ENCODE assay signal across 10 cellular contexts in genomic region chr16:1763521-1764511, GRCh38. TPM values are rescaled to one million over a fixed set of nuclear protein-coding genes. Genes with fewer than 3 reads are reported as not detected.
DNase-seq lines count a peak whose midpoint lies in the region; ATAC-seq and TF ChIP-seq lines count a peak whose summit lies in the region.
"Had no signal": no experiment of that assay in that cellular context is flagged by ENCODE, and none has a peak within 500 bp of the region (broad histone marks: within the 10 kb centered on the region; RNA-seq: fewer than 3 reads in every experiment).

No MANE protein-coding gene starts in this region.

- intact Hi-C loops in activated CD8-positive, alpha-beta T cell treated with anti-CD3 and anti-CD28 coated beads for 36 hours (cut with micrococcal nuclease): no loop called here
- intact Hi-C loops in left cardiac atrium (cut with DNase I) (no loop called here), testis (cut with DNase I; ENCODE audit: low total_unique reads) (no loop called here)
- intact Hi-C loops in activated CD4-positive, alpha-beta memory T cell treated with anti-CD3 and anti-CD28 coated beads for 36 hours (cut with micrococcal nuclease): no loop called here

- H3K9ac ChIP-seq in adipocyte (ENCODE audit: low read length): no peak overlapping the region

- H3K36me3 ChIP-seq in adipocyte (ENCODE audit: control insufficient read depth, insufficient read depth, low read length, severe bottlenecking) (peaks cover 80% of the 10 kb centered on the region), testis (ENCODE audit: low read depth, missing control alignments) (no peaks in the 10 kb centered on the region), Peyer's patch (peaks cover 0 to 94% (median 0%) of the 10 kb centered on the region in 3 donors)

- H3K36me3 Mint-ChIP-seq in activated CD8-positive, alpha-beta T cell treated with anti-CD3 and anti-CD28 coated beads for 36 hours (ENCODE audit: low read depth): peaks cover 4% of the 10 kb centered on the region
- peaks cover 15% of the 10 kb centered on the region for H3K36me3 Mint-ChIP-seq in activated CD8-positive, alpha-beta T cell treated with anti-CD3 and anti-CD28 coated beads, Interleukin-2, amount 10 ng/mL, durations not matched to agents 7 days and 5 days (ENCODE audit: low read depth)
- H3K36me3 Mint-ChIP-seq in activated CD4-positive, alpha-beta memory T cell treated with anti-CD3 and anti-CD28 coated beads for 36 hours: peaks cover 10% of the 10 kb centered on the region

- no peak for DNase-seq in activated CD8-positive, alpha-beta T cell treated with anti-CD3 and anti-CD28 coated beads for 36 hours
- no peak for DNase-seq in activated CD8-positive, alpha-beta T cell treated with anti-CD3 and anti-CD28 coated beads, Interleukin-2, amount 10 ng/mL, durations not matched to agents 7 days and 5 days
- peak; percentile 46 for DNase-seq in adipocyte (ENCODE audit: low read depth)
- DNase-seq in left cardiac atrium: no peak
- no peak for DNase-seq in testis
- no peak for DNase-seq in mesenteric fat pad (ENCODE audit: low spot score)
- DNase-seq in activated CD4-positive, alpha-beta memory T cell treated with anti-CD3 and anti-CD28 coated beads for 36 hours: no peak
- no peak for DNase-seq in Peyer's patch
- DNase-seq: activated CD8-positive, alpha-beta memory T cell treated with anti-CD3 and anti-CD28 coated beads for 24 hours; effector memory CD8-positive, alpha-beta T cell had no signal

- no peak overlapping the region for H3K4me3 Mint-ChIP-seq in activated CD8-positive, alpha-beta T cell treated with anti-CD3 and anti-CD28 coated beads for 36 hours
- H3K4me3 Mint-ChIP-seq in activated CD8-positive, alpha-beta T cell treated with anti-CD3 and anti-CD28 coated beads, Interleukin-2, amount 10 ng/mL, durations not matched to agents 7 days and 5 days: no peak overlapping the region
- no peak overlapping the region for H3K4me3 Mint-ChIP-seq in activated CD4-positive, alpha-beta memory T cell treated with anti-CD3 and anti-CD28 coated beads for 36 hours
- H3K4me3 Mint-ChIP-seq: effector memory CD8-positive, alpha-beta T cell had no signal

- no peaks in the 10 kb centered on the region for H3K9me3 Mint-ChIP-seq in activated CD8-positive, alpha-beta T cell treated with anti-CD3 and anti-CD28 coated beads for 36 hours
- H3K9me3 Mint-ChIP-seq in activated CD8-positive, alpha-beta T cell treated with anti-CD3 and anti-CD28 coated beads, Interleukin-2, amount 10 ng/mL, durations not matched to agents 7 days and 5 days (ENCODE audit: insufficient read depth): no peaks in the 10 kb centered on the region
- no peaks in the 10 kb centered on the region for H3K9me3 Mint-ChIP-seq in activated CD4-positive, alpha-beta memory T cell treated with anti-CD3 and anti-CD28 coated beads for 36 hours
- H3K9me3 Mint-ChIP-seq: effector memory CD8-positive, alpha-beta T cell had no signal

- H3K4me1 Mint-ChIP-seq in activated CD8-positive, alpha-beta T cell treated with anti-CD3 and anti-CD28 coated beads for 36 hours (ENCODE audit: low read depth): no peaks in the 10 kb centered on the region
- H3K4me1 Mint-ChIP-seq in activated CD8-positive, alpha-beta T cell treated with anti-CD3 and anti-CD28 coated beads, Interleukin-2, amount 10 ng/mL, durations not matched to agents 7 days and 5 days (ENCODE audit: low read depth): peaks cover 3% of the 10 kb centered on the region
- no peaks in the 10 kb centered on the region for H3K4me1 Mint-ChIP-seq in activated CD4-positive, alpha-beta memory T cell treated with anti-CD3 and anti-CD28 coated beads for 36 hours (ENCODE audit: low read depth)

- POLR2A ChIA-PET in activated CD8-positive, alpha-beta T cell treated with anti-CD3 and anti-CD28 coated beads for 36 hours (lab: Charles Lee): interaction anchor here (1.1 to 3.2 kb wide), 2 partner anchors 9 to 19 kb away, joined by 3 to 14 read pairs; partner anchors contain the start of genes EME2, MRPS34, NUBP2 and SPSB3
- POLR2A ChIA-PET in activated CD8-positive, alpha-beta T cell treated with anti-CD3 and anti-CD28 coated beads, Interleukin-2, amount 10 ng/mL, durations not matched to agents 7 days and 5 days (lab: Charles Lee): no interaction called here
- POLR2A ChIA-PET in activated CD4-positive, alpha-beta memory T cell treated with anti-CD3 and anti-CD28 coated beads for 36 hours (lab: Charles Lee): interaction anchor here (1.2 kb wide), 1 partner anchor 18 kb away, joined by 3 read pairs; the partner anchor contains the start of gene SPSB3

- TF ChIP-seq POLR2A in testis (IDR thresholded peaks at IDR 0.05) (no peak), Peyer's patch (IDR thresholded peaks at IDR 0.05) (no peak)

- peak; percentile 12 for ATAC-seq in activated CD8-positive, alpha-beta T cell treated with anti-CD3 and anti-CD28 coated beads for 36 hours
- no peak for ATAC-seq in activated CD8-positive, alpha-beta T cell treated with anti-CD3 and anti-CD28 coated beads, Interleukin-2, amount 10 ng/mL, durations not matched to agents 7 days and 5 days
- ATAC-seq in left cardiac atrium: peak; percentile 2 to 32
- ATAC-seq: effector memory CD8-positive, alpha-beta T cell had no signal

- CTCF ChIA-PET in activated CD8-positive, alpha-beta T cell treated with anti-CD3 and anti-CD28 coated beads for 36 hours (lab: Charles Lee): interaction anchor here (2.5 kb wide), 1 partner anchor 58 kb away, joined by 7 read pairs; the partner anchor contains the start of gene MAPK8IP3
- CTCF ChIA-PET in activated CD8-positive, alpha-beta T cell treated with anti-CD3 and anti-CD28 coated beads, Interleukin-2, amount 10 ng/mL, durations not matched to agents 7 days and 5 days (lab: Charles Lee): no interaction called here
- CTCF ChIA-PET in activated CD4-positive, alpha-beta memory T cell treated with anti-CD3 and anti-CD28 coated beads for 36 hours (lab: Charles Lee): interaction anchor here (1.2 to 1.6 kb wide), 2 partner anchors 19 to 58 kb away, joined by 3 to 4 read pairs; partner anchors contain the start of genes MAPK8IP3, NUBP2 and SPSB3

- H3K4me1 ChIP-seq in adipocyte (ENCODE audit: control insufficient read depth, insufficient read depth, low read length) (no peaks in the 10 kb centered on the region), testis (no peaks in the 10 kb centered on the region), Peyer's patch (no peaks in the 10 kb centered on the region)

- H3K27ac ChIP-seq in testis: no peak overlapping the region
- no peak overlapping the region for H3K27ac ChIP-seq in Peyer's patch

- WGBS in testis, 2 donors: 45 to 56% methylated on average over 27 to 67 of the region's 81 CpGs

- H3K27me3 Mint-ChIP-seq in activated CD8-positive, alpha-beta T cell treated with anti-CD3 and anti-CD28 coated beads for 36 hours: no peaks in the 10 kb centered on the region
- H3K27me3 Mint-ChIP-seq in activated CD8-positive, alpha-beta T cell treated with anti-CD3 and anti-CD28 coated beads, Interleukin-2, amount 10 ng/mL, durations not matched to agents 7 days and 5 days (ENCODE audit: low read depth): no peaks in the 10 kb centered on the region
- no peaks in the 10 kb centered on the region for H3K27me3 Mint-ChIP-seq in activated CD4-positive, alpha-beta memory T cell treated with anti-CD3 and anti-CD28 coated beads for 36 hours
- H3K27me3 Mint-ChIP-seq: effector memory CD8-positive, alpha-beta T cell had no signal

- H3K27me3 ChIP-seq in adipocyte (replicated peaks; ENCODE audit: control insufficient read depth, insufficient read depth, low read length) (no peaks in the 10 kb centered on the region), testis (no peaks in the 10 kb centered on the region), Peyer's patch (no peaks in the 10 kb centered on the region)

- no peak overlapping the region for H3K27ac Mint-ChIP-seq in activated CD8-positive, alpha-beta T cell treated with anti-CD3 and anti-CD28 coated beads for 36 hours
- no peak overlapping the region for H3K27ac Mint-ChIP-seq in activated CD8-positive, alpha-beta T cell treated with anti-CD3 and anti-CD28 coated beads, Interleukin-2, amount 10 ng/mL, durations not matched to agents 7 days and 5 days
- no peak overlapping the region for H3K27ac Mint-ChIP-seq in activated CD4-positive, alpha-beta memory T cell treated with anti-CD3 and anti-CD28 coated beads for 36 hours
- H3K27ac Mint-ChIP-seq: effector memory CD8-positive, alpha-beta T cell had no signal

- no peak overlapping the region for H3K4me3 ChIP-seq in adipocyte (ENCODE audit: low read length)
- H3K4me3 ChIP-seq in testis: peak overlapping the region; percentile 4 to 36
- H3K4me3 ChIP-seq in Peyer's patch: no peak overlapping the region

- H3K9me3 ChIP-seq in adipocyte (ENCODE audit: control insufficient read depth, low read length) (no peaks in the 10 kb centered on the region), testis (no peaks in the 10 kb centered on the region), Peyer's patch (no peaks in the 10 kb centered on the region)

- no peak for TF ChIP-seq CTCF in activated CD8-positive, alpha-beta T cell treated with anti-CD3 and anti-CD28 coated beads for 36 hours (IDR thresholded peaks at IDR 0.05)
- peak in 2 of 3 experiments; percentile 16 to 25 for TF ChIP-seq CTCF in testis (IDR thresholded peaks at IDR 0.05)
- peak in 1 of 6 experiments; percentile 10 for TF ChIP-seq CTCF in Peyer's patch (IDR thresholded peaks at IDR 0.05)

RNA-seq across cellular contexts. Expression of gene NME3, which starts 7.5 kb away (rescaled TPM):
- 10 to 100 TPM; 37.8 to 39.6 TPM for total RNA-seq in activated CD8-positive, alpha-beta T cell treated with anti-CD3 and anti-CD28 coated beads for 36 hours
- total RNA-seq in activated CD8-positive, alpha-beta T cell treated with anti-CD3 and anti-CD28 coated beads, Interleukin-2, amount 10 ng/mL, durations not matched to agents 7 days and 5 days: 10 to 100 TPM; 41.3 to 41.4 TPM
- total RNA-seq in left cardiac atrium (10 to 100 TPM; 35.7 to 43.4 TPM), testis (100 to 1,000 TPM; 100 to 119 TPM), mesenteric fat pad (34.6 TPM), Peyer's patch (100 to 1,000 TPM in 3 of 4 donors, 10 to 100 TPM in 1; 69.3 to 150 (median 126) TPM)
- polyA plus RNA-seq in testis (ENCODE audit: insufficient read depth, low read depth, low replicate concordance): 29.3 TPM
- total RNA-seq in activated CD4-positive, alpha-beta memory T cell treated with anti-CD3 and anti-CD28 coated beads for 36 hours: 10 to 100 TPM; 53.0 to 53.1 TPM

RNA-seq across cellular contexts. Expression of gene EME2, which starts 8.8 kb away (rescaled TPM):
- 10 to 100 TPM; 15.5 to 15.6 TPM for total RNA-seq in activated CD8-positive, alpha-beta T cell treated with anti-CD3 and anti-CD28 coated beads for 36 hours
- 10 to 100 TPM; 31.8 to 32.0 TPM for total RNA-seq in activated CD8-positive, alpha-beta T cell treated with anti-CD3 and anti-CD28 coated beads, Interleukin-2, amount 10 ng/mL, durations not matched to agents 7 days and 5 days
- 10 to 100 TPM in 1 of 2 donors, 1 to 10 TPM in 1; 6.9 to 11.9 TPM for total RNA-seq in left cardiac atrium
- 10 to 100 TPM; 20.3 to 34.2 TPM for total RNA-seq in testis
- polyA plus RNA-seq in testis (ENCODE audit: insufficient read depth, low read depth, low replicate concordance): 12.5 TPM
- total RNA-seq in mesenteric fat pad: 14.5 TPM
- 10 to 100 TPM; 11.9 to 15.3 TPM for total RNA-seq in activated CD4-positive, alpha-beta memory T cell treated with anti-CD3 and anti-CD28 coated beads for 36 hours
- total RNA-seq in Peyer's patch: 10 to 100 TPM; 54.6 to 99.9 (median 67.0) TPM

RNA-seq across cellular contexts. Expression of gene MRPS34, which starts 9.1 kb away (rescaled TPM):
- 100 to 1,000 TPM; 175 to 193 TPM for total RNA-seq in activated CD8-positive, alpha-beta T cell treated with anti-CD3 and anti-CD28 coated beads for 36 hours
- total RNA-seq in activated CD8-positive, alpha-beta T cell treated with anti-CD3 and anti-CD28 coated beads, Interleukin-2, amount 10 ng/mL, durations not matched to agents 7 days and 5 days: 100 to 1,000 TPM; 126 to 135 TPM
- 10 to 100 TPM; 57.0 to 69.2 TPM for total RNA-seq in left cardiac atrium
- 10 to 100 TPM; 66.5 to 81.6 TPM for total RNA-seq in testis
- polyA plus RNA-seq in testis (ENCODE audit: insufficient read depth, low read depth, low replicate concordance): 49.2 TPM
- total RNA-seq in mesenteric fat pad: 71.3 TPM
- total RNA-seq in activated CD4-positive, alpha-beta memory T cell treated with anti-CD3 and anti-CD28 coated beads for 36 hours: 100 to 1,000 TPM; 151 to 152 TPM
- total RNA-seq in Peyer's patch: 100 to 1,000 TPM in 1 of 4 donors, 10 to 100 TPM in 3; 67.6 to 114 (median 82.3) TPM

RNA-seq across cellular contexts. Expression of gene SPSB3, which starts 18.6 kb away (rescaled TPM):
- total RNA-seq in activated CD8-positive, alpha-beta T cell treated with anti-CD3 and anti-CD28 coated beads for 36 hours: 10 to 100 TPM; 14.4 to 15.2 TPM
- 10 to 100 TPM; 31.1 to 33.0 TPM for total RNA-seq in activated CD8-positive, alpha-beta T cell treated with anti-CD3 and anti-CD28 coated beads, Interleukin-2, amount 10 ng/mL, durations not matched to agents 7 days and 5 days
- total RNA-seq in left cardiac atrium (10 to 100 TPM; 25.9 to 27.7 TPM), testis (100 to 1,000 TPM; 111 to 114 TPM), mesenteric fat pad (28.8 TPM), Peyer's patch (100 to 1,000 TPM in 2 of 4 donors, 10 to 100 TPM in 2; 76.4 to 148 (median 102) TPM)
- 43.8 TPM for polyA plus RNA-seq in testis (ENCODE audit: insufficient read depth, low read depth, low replicate concordance)
- 10 to 100 TPM; 21.2 to 21.8 TPM for total RNA-seq in activated CD4-positive, alpha-beta memory T cell treated with anti-CD3 and anti-CD28 coated beads for 36 hours

RNA-seq across cellular contexts. Expression of gene NUBP2, which starts 18.9 kb away (rescaled TPM):
- 10 to 100 TPM; 43.5 to 45.0 TPM for total RNA-seq in activated CD8-positive, alpha-beta T cell treated with anti-CD3 and anti-CD28 coated beads for 36 hours
- 10 to 100 TPM; 58.5 to 61.8 TPM for total RNA-seq in activated CD8-positive, alpha-beta T cell treated with anti-CD3 and anti-CD28 coated beads, Interleukin-2, amount 10 ng/mL, durations not matched to agents 7 days and 5 days
- total RNA-seq in left cardiac atrium (10 to 100 TPM; 32.5 to 33.6 TPM), testis (10 to 100 TPM; 81.5 to 90.8 TPM), mesenteric fat pad (35.1 TPM), Peyer's patch (10 to 100 TPM; 47.1 to 99.9 (median 59.3) TPM)
- polyA plus RNA-seq in testis (ENCODE audit: insufficient read depth, low read depth, low replicate concordance): 49.8 TPM
- total RNA-seq in activated CD4-positive, alpha-beta memory T cell treated with anti-CD3 and anti-CD28 coated beads for 36 hours: 10 to 100 TPM; 45.9 to 48.0 TPM

Comparison
In these comparisons a context has a peak if more than half of its experiments do, and no peak if none do; other contexts are left out.
1. H3K4me3 ChIP-seq: peak in testis (2 of 2); none in adipocyte (single experiment) and Peyer's patch (0 of 4).